ENCODE assay signal across 8 cellular contexts in genomic region chr6:106223300-106223930, GRCh38.
DNase-seq lines count a peak whose midpoint lies in the region; ATAC-seq and TF ChIP-seq lines count a peak whose summit lies in the region.

No MANE protein-coding gene starts in this region.

- H3K9me3 Mint-ChIP-seq in activated CD4-positive, alpha-beta T cell treated with anti-CD3 and anti-CD28 coated beads, Interleukin-2, amount 10 ng/mL, durations not matched to agents 24 days and 14 days: no peaks in the 10 kb centered on the region
- H3K9me3 Mint-ChIP-seq in mesothelial cell of epicardium: peaks cover 26% of the 10 kb centered on the region

- ATAC-seq in HG02938 (IDR thresholded peaks at IDR 0.05; ENCODE audit: unreplicated experiment): peak; percentile 55
- no peak for ATAC-seq in HG03432 (IDR thresholded peaks at IDR 0.05; ENCODE audit: unreplicated experiment)

- H3K27me3 Mint-ChIP-seq in activated CD4-positive, alpha-beta T cell treated with anti-CD3 and anti-CD28 coated beads, Interleukin-2, amount 10 ng/mL, durations not matched to agents 24 days and 14 days: no peaks in the 10 kb centered on the region
- no peaks in the 10 kb centered on the region for H3K27me3 Mint-ChIP-seq in mesothelial cell of epicardium (ENCODE audit: low read depth)

- peaks cover 22% of the 10 kb centered on the region for H3K36me3 Mint-ChIP-seq in activated CD4-positive, alpha-beta T cell treated with anti-CD3 and anti-CD28 coated beads, Interleukin-2, amount 10 ng/mL, durations not matched to agents 24 days and 14 days (ENCODE audit: low read depth)
- peaks cover 34% of the 10 kb centered on the region for H3K36me3 Mint-ChIP-seq in mesothelial cell of epicardium

- H3K4me1 Mint-ChIP-seq in activated CD4-positive, alpha-beta T cell treated with anti-CD3 and anti-CD28 coated beads, Interleukin-2, amount 10 ng/mL, durations not matched to agents 24 days and 14 days: peaks cover 32% of the 10 kb centered on the region
- H3K4me1 Mint-ChIP-seq in mesothelial cell of epicardium: no peaks in the 10 kb centered on the region

- DNase-seq in GDM1 (lab: John Stamatoyannopoulos, UW) (peak; percentile 16), NCI-H524 (lab: John Stamatoyannopoulos, UW) (peak; percentile 50 to 75), mesothelial cell of epicardium (ENCODE audit: low spot score in 2 of 2, unreplicated experiment in 2 of 2) (peak in 1 of 2 experiments; percentile 51)
- peak; percentile 91 for DNase-seq in activated CD4-positive, alpha-beta T cell treated with anti-CD3 and anti-CD28 coated beads, Interleukin-2, amount 10 ng/mL, durations not matched to agents 24 days and 14 days
- peak; percentile 73 for DNase-seq in effector CD4-positive, alpha-beta T cell
- DNase-seq in stimulated activated CD8-positive, alpha-beta memory T cell treated with anti-CD3 and anti-CD28 coated beads, Interleukin-4, amount 100 ng/mL, for 4 hours (ENCODE audit: low read depth in 2 of 2, low spot score in 1 of 2): peak; percentile 22 to 52

- intact Hi-C loops in activated CD4-positive, alpha-beta T cell treated with anti-CD3 and anti-CD28 coated beads, Interleukin-2, amount 10 ng/mL, durations not matched to agents 24 days and 14 days (cut with micrococcal nuclease): loop anchor here (1.0 to 10.0 kb wide), 8 partner anchors 59 to 792 kb away; no protein-coding TSS in a partner anchor

- no peak overlapping the region for H3K4me3 Mint-ChIP-seq in activated CD4-positive, alpha-beta T cell treated with anti-CD3 and anti-CD28 coated beads, Interleukin-2, amount 10 ng/mL, durations not matched to agents 24 days and 14 days
- no peak overlapping the region for H3K4me3 Mint-ChIP-seq in mesothelial cell of epicardium

- TF ChIP-seq CTCF in mesothelial cell of epicardium (IDR thresholded peaks at IDR 0.05; ENCODE audit: unreplicated experiment): peak; percentile 64

- no peak overlapping the region for H3K27ac Mint-ChIP-seq in activated CD4-positive, alpha-beta T cell treated with anti-CD3 and anti-CD28 coated beads, Interleukin-2, amount 10 ng/mL, durations not matched to agents 24 days and 14 days
- no peak overlapping the region for H3K27ac Mint-ChIP-seq in mesothelial cell of epicardium
